ENCODE assay signal across 25 cellular contexts in the genomic region with DNA sequence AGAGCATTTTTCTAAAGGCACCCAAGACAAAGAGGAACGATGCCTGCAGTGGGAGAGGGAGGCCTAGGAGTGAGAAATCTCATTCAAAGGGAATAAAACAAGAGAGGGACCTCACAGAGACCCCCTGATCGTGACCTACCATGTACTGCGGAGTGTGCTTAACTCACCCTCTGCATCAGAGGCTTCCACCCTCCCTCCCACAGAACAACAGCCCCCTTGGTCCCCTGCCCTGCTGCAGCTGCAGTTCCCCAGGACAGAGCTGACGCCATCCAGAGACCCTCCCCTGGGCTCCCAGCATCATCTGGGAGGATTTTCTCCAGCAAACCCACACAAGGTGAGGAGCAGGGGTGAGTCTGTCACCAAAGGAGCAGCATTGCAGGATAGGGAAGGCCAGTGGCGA. TPM values are rescaled to one million over a fixed set of nuclear protein-coding genes. Genes with fewer than 3 reads are reported as not detected.
"Had no signal": no experiment of that assay in that cellular context is flagged by ENCODE, and none has a peak within 500 bp of the region (broad histone marks: within the 10 kb centered on the region; RNA-seq: fewer than 3 reads in every experiment).

No MANE protein-coding gene starts in this region.

- H3K9ac ChIP-seq: KMS-11 had no signal

- H3K9me3 ChIP-seq: SJSA1 had no signal

- DNase-seq: Kasumi-1, MM.1S, NCI-H1105, NCI-H1417, NCI-H1436 treated with DMSO at 0.1 percent for 48 hours, NCI-H1694 treated with DMSO at 0.1 percent for 48 hours, NCI-H1930, NCI-H2081, NCI-H2107, NCI-H2227 treated with DMSO at 0.1 percent for 48 hours, NCI-H524, NCI-H526 treated with DMSO at 0.1 percent for 48 hours, NCI-H748 treated with DMSO at 0.1 percent for 48 hours, Right ventricle myocardium superior, RPMI8226, SIG-M5 had no signal

- H3K4me2 ChIP-seq: KMS-11 had no signal

- H3K4me1 ChIP-seq: SJSA1 had no signal

- H3K27ac Mint-ChIP-seq: IgD-negative memory B cell had no signal

- H3K36me3 ChIP-seq: SJSA1 had no signal

- FAIRE-seq: K562, RCC 7860 had no signal

- H3K27ac ChIP-seq: HL-60, KMS-11, SJSA1, SK-N-MC had no signal

- H3K4me3 ChIP-seq: K562, SJSA1, SK-N-MC had no signal

- ATAC-seq: K562 had no signal

- H3K4me3 Mint-ChIP-seq: IgD-negative memory B cell had no signal

RNA-seq across cellular contexts. Expression of gene TLE7, which starts 39.9 kb away (rescaled TPM):
- total RNA-seq: K562, M059J, NCI-H460, Right ventricle myocardium superior, SJSA1 had no signal
- polyA plus RNA-seq: IgD-negative memory B cell, K562 had no signal

RNA-seq across cellular contexts. Expression of gene CALB2, which starts 43.5 kb away (rescaled TPM):
- total RNA-seq: K562 had no signal
- polyA plus RNA-seq: IgD-negative memory B cell, K562 had no signal
